1 cellular context compared by ENCODE assay signal in genomic region chr20:5127204-5127858, GRCh38.
TF ChIP-seq lines count a peak whose summit lies in the region.

No MANE protein-coding gene starts in this region.

TF ChIP-seq in GM12878, 131 proteins besides CTCF, POLR2A, EP300 and RAD21 (continued from another document and continues in another):
- TF ChIP-seq CUX1 (IDR thresholded peaks at IDR 0.05; ENCODE audit: insufficient replicate concordance, low read depth, low read length) (no peak), SUPT20H (IDR thresholded peaks at IDR 0.05; ENCODE audit: borderline replicate concordance, control insufficient read depth, low read depth, low read length) (no peak), BRCA1 (IDR thresholded peaks at IDR 0.05; ENCODE audit: low read depth, low read length) (no peak), IRF4 (IDR thresholded peaks at IDR 0.05; ENCODE audit: low read depth, low read length) (0 out of 2 replicates have a peak, but pooled peaks have one; percentile 18), ATF7 (IDR thresholded peaks at IDR 0.05; ENCODE audit: low read depth) (peak; percentile 51), CREB1 (IDR thresholded peaks at IDR 0.05; ENCODE audit: low read depth) (peak; percentile 50; the same call in 1 of the 2 replicates), IRF3 (IDR thresholded peaks at IDR 0.05) (no peak), NFYA (IDR thresholded peaks at IDR 0.05; ENCODE audit: borderline replicate concordance, low read depth, low read length) (no peak), CREM (IDR thresholded peaks at IDR 0.05; ENCODE audit: low read depth) (peak; percentile 52; the same call in 1 of the 2 replicates), REST (IDR thresholded peaks at IDR 0.05; ENCODE audit: low read depth, low read length) (no peak), NR2C1 (IDR thresholded peaks at IDR 0.05) (no peak), NBN (IDR thresholded peaks at IDR 0.05) (peak; percentile 73), MLLT1 (IDR thresholded peaks at IDR 0.05) (no peak), RAD51 (IDR thresholded peaks at IDR 0.05) (no peak), PKNOX1 (IDR thresholded peaks at IDR 0.05) (peak; percentile 78), USF1 (IDR thresholded peaks at IDR 0.05; ENCODE audit: borderline replicate concordance, extremely low read length, insufficient read depth, low read depth, low read length) (no peak), CEBPZ (IDR thresholded peaks at IDR 0.05; ENCODE audit: low read depth, low read length) (no peak), KDM1A (IDR thresholded peaks at IDR 0.05; ENCODE audit: borderline replicate concordance) (no peak), ZBTB33 (IDR thresholded peaks at IDR 0.05) (no peak), ZSCAN29 (IDR thresholded peaks at IDR 0.05) (no peak), SREBF2 (IDR thresholded peaks at IDR 0.05; ENCODE audit: low read length) (no peak), STAT3 (IDR thresholded peaks at IDR 0.05; ENCODE audit: low read depth, low read length) (no peak), CHD4 (IDR thresholded peaks at IDR 0.05) (no peak), BCLAF1 (IDR thresholded peaks at IDR 0.05) (0 out of 2 replicates have a peak, but pooled peaks have one; percentile 52), GABPA (IDR thresholded peaks at IDR 0.05; ENCODE audit: low read depth) (no peak), POU2F2 (IDR thresholded peaks at IDR 0.05; ENCODE audit: borderline replicate concordance, low read depth, low read length) (no peak), IKZF1 (conservative IDR thresholded peaks at IDR 0.05) (peak; percentile 75; the same call in 1 of the 2 replicates), HDGF (IDR thresholded peaks at IDR 0.05) (0 out of 2 replicates have a peak, but pooled peaks have one; percentile 64), YBX1 (IDR thresholded peaks at IDR 0.05) (no peak), TCF7 (IDR thresholded peaks at IDR 0.05; ENCODE audit: borderline replicate concordance) (no peak), SRF (IDR thresholded peaks at IDR 0.05; ENCODE audit: low read depth in 2 of 2, low read length in 2 of 2) (no peak), ZNF207 (IDR thresholded peaks at IDR 0.05; ENCODE audit: borderline replicate concordance) (no peak), NR2C2 (IDR thresholded peaks at IDR 0.05; ENCODE audit: borderline replicate concordance, control insufficient read depth, insufficient read length, low read depth) (no peak)
